Comparison of ENCODE assay signal across 16 cellular contexts in the genomic region with DNA sequence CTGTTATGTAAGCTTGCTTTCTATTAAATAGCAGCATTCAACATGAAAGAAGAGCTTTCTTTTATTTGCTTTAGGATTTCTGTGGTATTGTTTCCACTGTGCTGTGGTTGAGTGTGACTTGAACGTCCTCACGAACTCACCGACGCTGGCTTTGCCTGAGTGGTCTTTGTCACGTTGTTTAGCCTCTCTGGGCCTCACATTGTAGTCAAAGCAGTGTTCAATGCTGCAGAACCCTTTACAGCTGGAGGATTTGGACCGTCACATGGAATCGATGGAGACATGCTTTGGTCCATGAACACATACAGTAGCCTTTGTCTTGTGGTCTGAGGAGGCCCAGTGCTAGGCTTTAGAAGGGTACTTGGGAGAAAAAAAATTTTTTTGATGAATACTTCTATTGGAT.
DNase-seq lines count a peak whose midpoint lies in the region; ATAC-seq and TF ChIP-seq lines count a peak whose summit lies in the region.
"Had no signal": no experiment of that assay in that cellular context is flagged by ENCODE, and none has a peak within 500 bp of the region (broad histone marks: within the 10 kb centered on the region; RNA-seq: fewer than 3 reads in every experiment).

No MANE protein-coding gene starts in this region.

- H3K18ac ChIP-seq in mesenchymal stem cell (ENCODE audit: low read depth in 1 of 2, low read length in 2 of 2) = peak overlapping the region in 1 of 2 experiments; percentile 3

- whole genome bisulfite sequencing in mesenchymal stem cell = 92% methylated on average over 7 of the region's 7 CpGs

- intact Hi-C loops in tibial artery (cut with DNase I; ENCODE audit: low total_unique reads) = no loop called here

- H3K79me1 ChIP-seq in mesenchymal stem cell (replicated peaks; ENCODE audit: low read length, poor library complexity, severe bottlenecking) = peaks cover 14% of the 10 kb centered on the region

- H3K27ac ChIP-seq in VCaP = peak overlapping the region; percentile 63
- no peak overlapping the region for H3K27ac ChIP-seq in mesenchymal stem cell (ENCODE audit: low read length, poor library complexity, severe bottlenecking)
- H3K27ac ChIP-seq in tibial artery = no peak overlapping the region

- no peaks in the 10 kb centered on the region for H3K27me3 ChIP-seq in mesenchymal stem cell (ENCODE audit: control insufficient read depth in 1 of 2, insufficient read depth in 1 of 2, low read length in 2 of 2)
- no peaks in the 10 kb centered on the region for H3K27me3 ChIP-seq in tibial artery
- H3K27me3 ChIP-seq: transverse colon had no signal

- no peak overlapping the region for H2BK120ac ChIP-seq in mesenchymal stem cell (ENCODE audit: low read depth, low read length)

- H2AFZ ChIP-seq in mesenchymal stem cell (ENCODE audit: low read depth, low read length) = no peak overlapping the region

- peak overlapping the region; percentile 69 for H4K8ac ChIP-seq in mesenchymal stem cell (ENCODE audit: low read length)

- H2BK5ac ChIP-seq in mesenchymal stem cell (ENCODE audit: low read depth, low read length, poor library complexity, severe bottlenecking) = no peak overlapping the region

- ATAC-seq in GM18498 (IDR thresholded peaks at IDR 0.05; ENCODE audit: unreplicated experiment) = peak; percentile 59
- ATAC-seq: sciatic nerve, SK-N-SH treated with all-trans-retinoic acid at 6 μM for 48 hours had no signal

- no peak overlapping the region for H3K23ac ChIP-seq in mesenchymal stem cell (ENCODE audit: low read length in 2 of 2)

- H3K36me3 ChIP-seq in mesenchymal stem cell (ENCODE audit: control insufficient read depth in 1 of 2, insufficient read depth in 2 of 2, low read depth in 1 of 2, low read length in 2 of 2) (no peaks in the 10 kb centered on the region), tibial artery (no peaks in the 10 kb centered on the region)
- H3K36me3 ChIP-seq: transverse colon had no signal

- H4K91ac ChIP-seq in mesenchymal stem cell (ENCODE audit: low read length) = peak overlapping the region; percentile 50

- H3K9me3 ChIP-seq in mesenchymal stem cell (ENCODE audit: control insufficient read depth, low read length) (no peaks in the 10 kb centered on the region), tibial artery (no peaks in the 10 kb centered on the region)
- H3K9me3 ChIP-seq: transverse colon had no signal

- H2BK12ac ChIP-seq in mesenchymal stem cell (ENCODE audit: low read length in 2 of 2) = peak overlapping the region in 1 of 2 experiments; percentile 1

- DNase-seq in Ammon's horn (ENCODE audit: low spot score) = peak; percentile 46
- DNase-seq in mesenchymal stem cell = no peak
- no peak for DNase-seq in tibial artery
- no peak for DNase-seq in NCI-H2196 treated with DMSO at 0.1 percent for 48 hours (lab: John Stamatoyannopoulos, UW; ENCODE audit: unreplicated experiment)
- no peak for DNase-seq in A172 (ENCODE audit: low spot score)
- DNase-seq in SIG-M5 treated with dmso at 0.1 percent for 504 hours (lab: John Stamatoyannopoulos, UW; ENCODE audit: unreplicated experiment) = no peak
- DNase-seq: activated CD4-positive, alpha-beta T cell treated with anti-CD3 and anti-CD28 coated beads, Interleukin-2, amount 50 U/mL, for 1 hour; aorta; naive B cell; NCI-H1436 treated with DMSO at 0.1 percent for 48 hours; NCI-H2171 treated with DMSO at 0.1 percent for 48 hours; transverse colon had no signal

- no peak overlapping the region for H3K4me2 ChIP-seq in mesenchymal stem cell (ENCODE audit: low read length, poor library complexity, severe bottlenecking)

- no peak overlapping the region for H2AK5ac ChIP-seq in mesenchymal stem cell (ENCODE audit: low read length, severe bottlenecking)

- no peak overlapping the region for H3K14ac ChIP-seq in mesenchymal stem cell (ENCODE audit: low read length in 2 of 2)

- no peak overlapping the region for H3K9ac ChIP-seq in mesenchymal stem cell (ENCODE audit: low read length)

- H3K4me3 ChIP-seq in mesenchymal stem cell (ENCODE audit: insufficient read depth in 1 of 2, low read depth in 1 of 2, low read length in 2 of 2) = no peak overlapping the region
- H3K4me3 ChIP-seq in tibial artery = no peak overlapping the region
- H3K4me3 ChIP-seq: transverse colon had no signal

- H3K4me1 ChIP-seq in mesenchymal stem cell (ENCODE audit: control insufficient read depth, insufficient read depth, low read depth, low read length) (peaks cover 14% of the 10 kb centered on the region), tibial artery (peaks cover 0 to 50% (median 30%) of the 10 kb centered on the region in 4 donors)

- TF ChIP-seq CTCF in VCaP (conservative IDR thresholded peaks at IDR 0.05) = no peak
- TF ChIP-seq CTCF in tibial artery (IDR thresholded peaks at IDR 0.05) = no peak

- peak overlapping the region in 1 of 2 experiments; percentile 57 for H3K4ac ChIP-seq in mesenchymal stem cell (ENCODE audit: low read depth in 1 of 2, low read length in 2 of 2)

- H2BK15ac ChIP-seq in mesenchymal stem cell (ENCODE audit: low read depth, poor library complexity, severe bottlenecking) = no peak overlapping the region
